ENCODE assay signal across 8 cellular contexts in the genomic region with DNA sequence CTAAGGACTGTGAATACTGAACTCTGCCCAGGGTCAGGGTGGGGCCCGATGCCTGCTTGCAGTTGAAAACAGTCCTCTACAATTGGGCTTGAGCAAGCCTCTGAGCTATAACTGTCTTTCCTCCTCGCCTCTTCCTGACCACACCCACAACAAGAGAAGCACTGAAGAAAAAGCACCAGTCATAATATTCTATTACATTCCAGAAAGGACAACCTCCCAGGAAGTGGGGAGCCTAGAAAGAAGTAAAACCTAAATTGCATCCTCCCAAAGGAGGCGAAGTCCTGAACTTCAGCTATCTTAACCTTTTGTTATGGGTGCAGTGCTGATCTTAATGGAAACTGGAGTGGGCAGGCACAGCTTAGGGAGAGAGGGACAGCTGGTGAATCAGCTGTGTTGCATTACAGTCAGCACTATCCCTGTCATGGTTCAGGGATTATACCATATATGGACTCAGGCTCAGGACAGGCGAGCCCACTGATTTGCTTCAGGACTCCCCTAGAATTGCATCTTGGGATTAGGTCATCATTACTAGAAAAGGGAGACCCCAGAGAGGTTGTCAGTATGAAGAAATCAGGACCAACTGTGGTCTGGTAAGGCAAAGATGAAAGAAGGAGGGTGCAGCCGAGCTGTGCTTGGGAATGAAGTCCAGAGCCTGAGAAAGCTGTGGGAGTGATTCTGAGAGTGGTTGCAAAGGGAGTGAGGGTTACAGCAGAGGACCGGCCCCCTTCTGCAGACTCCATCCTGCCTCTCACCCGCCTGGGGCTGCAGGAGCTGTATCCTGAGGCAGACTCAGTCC. TPM values are rescaled to one million over a fixed set of nuclear protein-coding genes. Genes with fewer than 3 reads are reported as not detected.
A peak's percentile ranks its signal among the peaks of the same experiment; 100 is the strongest.
DNase-seq lines count a peak whose midpoint lies in the region; ATAC-seq and TF ChIP-seq lines count a peak whose summit lies in the region.

No MANE protein-coding gene starts in this region.

- H3K4me3 ChIP-seq in Peyer's patch (no peak overlapping the region), fibroblast of lung (replicated peaks in 1 of 4; ENCODE audit: control extremely low read depth in 1 of 4, insufficient read depth in 1 of 4, low read depth in 3 of 4, low read length in 4 of 4) (peak overlapping the region in 2 of 4 experiments; percentile 16 to 43), parathyroid adenoma (ENCODE audit: low read depth, low read length) (no peak overlapping the region)

- H3K4me1 ChIP-seq in Peyer's patch (peaks cover 0 to 29% (median 2%) of the 10 kb centered on the region in 4 donors), fibroblast of lung (ENCODE audit: control insufficient read depth, extremely low read depth, insufficient read depth, low read length) (peaks cover 32% of the 10 kb centered on the region), parathyroid adenoma (peaks cover 26% of the 10 kb centered on the region)

- H3K36me3 ChIP-seq in Peyer's patch: no peaks in the 10 kb centered on the region
- H3K36me3 ChIP-seq in fibroblast of lung (ENCODE audit: control insufficient read depth, insufficient read depth, low read length): no peaks in the 10 kb centered on the region
- no peaks in the 10 kb centered on the region for H3K36me3 ChIP-seq in parathyroid adenoma (ENCODE audit: control insufficient read depth, insufficient read depth, low read length)

- DNase-seq in D341Med (ENCODE audit: low spot score): peak; percentile 79
- DNase-seq in Peyer's patch: peak in 1 of 3 donors; percentile 61
- DNase-seq in fibroblast of lung (ENCODE audit: low read depth in 2 of 2): peak; percentile 93 to 96
- no peak for DNase-seq in NCI-H2107 treated with DMSO at 0.1 percent for 48 hours (lab: John Stamatoyannopoulos, UW; ENCODE audit: unreplicated experiment)
- DNase-seq in inferior parietal cortex (ENCODE audit: extremely low spot score): no peak

- no peak for TF ChIP-seq POLR2A in Peyer's patch (IDR thresholded peaks at IDR 0.05)

- TF ChIP-seq CTCF in Peyer's patch (IDR thresholded peaks at IDR 0.05): no peak
- TF ChIP-seq CTCF in fibroblast of lung (conservative IDR thresholded peaks at IDR 0.05 in 1 of 2, IDR thresholded peaks at IDR 0.05 in 1 of 2; ENCODE audit: low read depth in 1 of 2, low read length in 2 of 2): no peak
- no peak for TF ChIP-seq CTCF in parathyroid adenoma (IDR thresholded peaks at IDR 0.05)

- ATAC-seq in GM19372 (IDR thresholded peaks at IDR 0.05; ENCODE audit: low read depth, unreplicated experiment) (peak; percentile 21), HG03280 (IDR thresholded peaks at IDR 0.05; ENCODE audit: unreplicated experiment) (peak; percentile 41)

- H3K9ac ChIP-seq in fibroblast of lung (ENCODE audit: insufficient read depth, low read length) (peak overlapping the region; percentile 24), parathyroid adenoma (no peak overlapping the region)

- peak overlapping the region in 3 of 4 donors; percentile 13 to 59 (median 47) for H3K27ac ChIP-seq in Peyer's patch
- H3K27ac ChIP-seq in fibroblast of lung (ENCODE audit: insufficient read depth, low read length): peak overlapping the region; percentile 60
- peak overlapping the region; percentile 73 for H3K27ac ChIP-seq in parathyroid adenoma

- no peaks in the 10 kb centered on the region for H3K9me3 ChIP-seq in Peyer's patch
- H3K9me3 ChIP-seq in fibroblast of lung (ENCODE audit: control insufficient read depth, insufficient read depth, low read depth, low read length): no peaks in the 10 kb centered on the region
- no peaks in the 10 kb centered on the region for H3K9me3 ChIP-seq in parathyroid adenoma (ENCODE audit: control insufficient read depth, low read length)

- H3K79me2 ChIP-seq in fibroblast of lung (ENCODE audit: control insufficient read depth, insufficient read depth, low read length) (no peaks in the 10 kb centered on the region), parathyroid adenoma (no peaks in the 10 kb centered on the region)

- H4K20me1 ChIP-seq in fibroblast of lung (ENCODE audit: control insufficient read depth, extremely low read depth, insufficient read depth, low read length): no peaks in the 10 kb centered on the region

- H3K27me3 ChIP-seq in Peyer's patch (no peaks in the 10 kb centered on the region), fibroblast of lung (ENCODE audit: control insufficient read depth, insufficient read depth, low read length) (no peaks in the 10 kb centered on the region), parathyroid adenoma (ENCODE audit: control insufficient read depth, insufficient read depth, low read length) (no peaks in the 10 kb centered on the region)

- H2AFZ ChIP-seq in fibroblast of lung (ENCODE audit: low read length) (peak overlapping the region; percentile 9), parathyroid adenoma (peak overlapping the region; percentile 77)

- H3K4me2 ChIP-seq in fibroblast of lung (ENCODE audit: extremely low read depth, insufficient read depth, low read length) (peak overlapping the region; percentile 69), parathyroid adenoma (ENCODE audit: low read length) (peak overlapping the region; percentile 59)

RNA-seq across cellular contexts. Expression of a gene that starts 18.3 kb away (rescaled TPM):
- 10 to 100 TPM in 3 of 4 donors, 1 to 10 TPM in 1; 8.3 to 17.7 (median 14.7) TPM for total RNA-seq in Peyer's patch
- total RNA-seq in fibroblast of lung: 69.6 and 131 TPM in 2 replicates
- polyA plus RNA-seq in fibroblast of lung: 155 and 252 TPM in 2 replicates
- 107 and 217 TPM in 2 replicates for polyA plus RNA-seq in fibroblast of lung (2012)
- 254 and 398 TPM in 2 replicates for polyA minus RNA-seq in fibroblast of lung (ENCODE audit: low replicate concordance)

Comparison
In these comparisons a context has a peak if more than half of its experiments do, and no peak if none do; other contexts are left out.
1. DNase-seq: peak in D341Med (single experiment) and fibroblast of lung (2 of 2); none in NCI-H2107 treated with DMSO at 0.1 percent for 48 hours (single experiment) and inferior parietal cortex (single experiment).
2. Peak in every context shown above with its lines, with median percentiles within 50 percentile points of each other: H3K27ac ChIP-seq.